ENCODE assay signal across 1 cellular context in the genomic region with DNA sequence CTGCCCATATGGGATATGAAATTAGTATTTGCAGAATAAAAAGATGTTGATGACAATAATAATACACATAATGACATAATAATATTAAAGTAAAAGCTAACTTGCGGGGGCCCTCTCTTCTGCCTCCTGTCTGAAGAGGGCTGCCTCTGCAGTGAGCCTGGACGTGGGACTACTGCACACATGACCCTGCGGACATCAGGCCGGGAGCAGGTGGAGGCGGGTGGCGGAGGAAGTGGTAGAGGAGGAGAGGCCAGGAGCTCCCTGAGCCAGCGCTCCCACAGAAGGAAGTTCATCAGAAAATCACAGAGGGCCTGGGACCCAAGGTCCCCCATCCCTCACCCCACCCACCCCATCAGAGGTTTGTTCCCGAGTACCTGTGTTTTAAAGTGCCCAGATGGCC.
A peak's percentile ranks its signal among the peaks of the same experiment; 100 is the strongest.
TF ChIP-seq lines count a peak whose summit lies in the region.

No MANE protein-coding gene starts in this region.

TF ChIP-seq in K562, 482 proteins besides CTCF, POLR2A, EP300 and RAD21 (continued from another document and continues in another):
- TF ChIP-seq, protein P1, sequence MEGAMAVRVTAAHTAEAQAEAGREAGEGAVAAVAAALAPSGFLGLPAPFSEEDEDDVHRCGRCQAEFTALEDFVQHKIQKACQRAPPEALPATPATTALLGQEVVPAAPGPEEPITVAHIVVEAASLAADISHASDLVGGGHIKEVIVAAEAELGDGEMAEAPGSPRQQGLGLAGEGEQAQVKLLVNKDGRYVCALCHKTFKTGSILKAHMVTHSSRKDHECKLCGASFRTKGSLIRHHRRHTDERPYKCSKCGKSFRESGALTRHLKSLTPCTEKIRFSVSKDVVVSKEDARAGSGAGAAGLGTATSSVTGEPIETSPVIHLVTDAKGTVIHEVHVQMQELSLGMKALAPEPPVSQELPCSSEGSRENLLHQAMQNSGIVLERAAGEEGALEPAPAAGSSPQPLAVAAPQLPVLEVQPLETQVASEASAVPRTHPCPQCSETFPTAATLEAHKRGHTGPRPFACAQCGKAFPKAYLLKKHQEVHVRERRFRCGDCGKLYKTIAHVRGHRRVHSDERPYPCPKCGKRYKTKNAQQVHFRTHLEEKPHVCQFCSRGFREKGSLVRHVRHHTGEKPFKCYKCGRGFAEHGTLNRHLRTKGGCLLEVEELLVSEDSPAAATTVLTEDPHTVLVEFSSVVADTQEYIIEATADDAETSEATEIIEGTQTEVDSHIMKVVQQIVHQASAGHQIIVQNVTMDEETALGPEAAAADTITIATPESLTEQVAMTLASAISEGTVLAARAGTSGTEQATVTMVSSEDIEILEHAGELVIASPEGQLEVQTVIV (CRISPR knock-in tag; IDR thresholded peaks at IDR 0.05; ENCODE audit: borderline replicate concordance), result no peak
- TF ChIP-seq ZFP30 (CRISPR knock-in tag; IDR thresholded peaks at IDR 0.05; ENCODE audit: borderline replicate concordance) (no peak), HLTF (IDR thresholded peaks at IDR 0.05) (no peak), SAP30 (IDR thresholded peaks at IDR 0.05; ENCODE audit: borderline replicate concordance, insufficient read depth, low read depth, low read length, poor library complexity, severe bottlenecking) (no peak), KDM1A (IDR thresholded peaks at IDR 0.05) (no peak), RAD51 (IDR thresholded peaks at IDR 0.05; ENCODE audit: borderline replicate concordance, low read depth) (no peak), THRB (CRISPR knock-in tag; conservative IDR thresholded peaks at IDR 0.05) (no peak), ZNF318 (IDR thresholded peaks at IDR 0.05; ENCODE audit: borderline replicate concordance in 1 of 2, low read depth in 1 of 2) (0 out of 4 replicates have a peak, but pooled peaks of 1 of the 2 experiments have one; percentile 39), RB1 (IDR thresholded peaks at IDR 0.05; ENCODE audit: low read depth) (no peak), ZNF263 (CRISPR knock-in tag; IDR thresholded peaks at IDR 0.05; ENCODE audit: borderline replicate concordance) (no peak), PRDM10 (IDR thresholded peaks at IDR 0.05; ENCODE audit: partially characterized antibody) (no peak), NEUROD1 (IDR thresholded peaks at IDR 0.05; ENCODE audit: borderline replicate concordance, low read depth, low read length, partially characterized antibody) (no peak), ZNF280A (IDR thresholded peaks at IDR 0.05; ENCODE audit: low read depth, partially characterized antibody) (no peak), HNRNPK (IDR thresholded peaks at IDR 0.05; ENCODE audit: low read depth, low read length, poor library complexity, severe bottlenecking) (no peak), ZNF644 (tag; IDR thresholded peaks at IDR 0.05; ENCODE audit: low read depth) (0 out of 2 replicates have a peak, but pooled peaks have one; percentile 64), MITF (IDR thresholded peaks at IDR 0.05) (no peak), WHSC1 (IDR thresholded peaks at IDR 0.05; ENCODE audit: low read length) (no peak), IRF2 (CRISPR knock-in tag; IDR thresholded peaks at IDR 0.05) (no peak), ZNF253 (CRISPR knock-in tag; conservative IDR thresholded peaks at IDR 0.05) (no peak), ARID1B (IDR thresholded peaks at IDR 0.05) (no peak), IFI16 (CRISPR knock-in tag; IDR thresholded peaks at IDR 0.05) (no peak), ZFPM2 (CRISPR knock-in tag; IDR thresholded peaks at IDR 0.05) (no peak), ZNF707 (CRISPR knock-in tag; conservative IDR thresholded peaks at IDR 0.05) (no peak)
- TF ChIP-seq, protein P2, sequence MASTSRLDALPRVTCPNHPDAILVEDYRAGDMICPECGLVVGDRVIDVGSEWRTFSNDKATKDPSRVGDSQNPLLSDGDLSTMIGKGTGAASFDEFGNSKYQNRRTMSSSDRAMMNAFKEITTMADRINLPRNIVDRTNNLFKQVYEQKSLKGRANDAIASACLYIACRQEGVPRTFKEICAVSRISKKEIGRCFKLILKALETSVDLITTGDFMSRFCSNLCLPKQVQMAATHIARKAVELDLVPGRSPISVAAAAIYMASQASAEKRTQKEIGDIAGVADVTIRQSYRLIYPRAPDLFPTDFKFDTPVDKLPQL (IDR thresholded peaks at IDR 0.05; ENCODE audit: extremely low read depth, insufficient read length), result no peak
- TF ChIP-seq, protein P3, sequence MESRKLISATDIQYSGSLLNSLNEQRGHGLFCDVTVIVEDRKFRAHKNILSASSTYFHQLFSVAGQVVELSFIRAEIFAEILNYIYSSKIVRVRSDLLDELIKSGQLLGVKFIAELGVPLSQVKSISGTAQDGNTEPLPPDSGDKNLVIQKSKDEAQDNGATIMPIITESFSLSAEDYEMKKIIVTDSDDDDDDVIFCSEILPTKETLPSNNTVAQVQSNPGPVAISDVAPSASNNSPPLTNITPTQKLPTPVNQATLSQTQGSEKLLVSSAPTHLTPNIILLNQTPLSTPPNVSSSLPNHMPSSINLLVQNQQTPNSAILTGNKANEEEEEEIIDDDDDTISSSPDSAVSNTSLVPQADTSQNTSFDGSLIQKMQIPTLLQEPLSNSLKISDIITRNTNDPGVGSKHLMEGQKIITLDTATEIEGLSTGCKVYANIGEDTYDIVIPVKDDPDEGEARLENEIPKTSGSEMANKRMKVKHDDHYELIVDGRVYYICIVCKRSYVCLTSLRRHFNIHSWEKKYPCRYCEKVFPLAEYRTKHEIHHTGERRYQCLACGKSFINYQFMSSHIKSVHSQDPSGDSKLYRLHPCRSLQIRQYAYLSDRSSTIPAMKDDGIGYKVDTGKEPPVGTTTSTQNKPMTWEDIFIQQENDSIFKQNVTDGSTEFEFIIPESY (CRISPR knock-in tag; IDR thresholded peaks at IDR 0.05), result 0 out of 2 replicates have a peak, but pooled peaks have one; percentile 32
- TF ChIP-seq, protein P4, sequence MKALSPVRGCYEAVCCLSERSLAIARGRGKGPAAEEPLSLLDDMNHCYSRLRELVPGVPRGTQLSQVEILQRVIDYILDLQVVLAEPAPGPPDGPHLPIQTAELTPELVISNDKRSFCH (CRISPR knock-in tag; IDR thresholded peaks at IDR 0.05), result no peak
- TF ChIP-seq, protein P4 (tag; IDR thresholded peaks at IDR 0.05), result no peak
- TF ChIP-seq, protein P5, sequence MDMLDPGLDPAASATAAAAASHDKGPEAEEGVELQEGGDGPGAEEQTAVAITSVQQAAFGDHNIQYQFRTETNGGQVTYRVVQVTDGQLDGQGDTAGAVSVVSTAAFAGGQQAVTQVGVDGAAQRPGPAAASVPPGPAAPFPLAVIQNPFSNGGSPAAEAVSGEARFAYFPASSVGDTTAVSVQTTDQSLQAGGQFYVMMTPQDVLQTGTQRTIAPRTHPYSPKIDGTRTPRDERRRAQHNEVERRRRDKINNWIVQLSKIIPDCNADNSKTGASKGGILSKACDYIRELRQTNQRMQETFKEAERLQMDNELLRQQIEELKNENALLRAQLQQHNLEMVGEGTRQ (CRISPR knock-in tag; IDR thresholded peaks at IDR 0.05), result peak; percentile 24; the same call in 1 of the 2 replicates
